1 cellular context compared by ENCODE assay signal in genomic region chr2:191262436-191262835, GRCh38.
TF ChIP-seq lines count a peak whose summit lies in the region.

No MANE protein-coding gene starts in this region.

TF ChIP-seq in IMR-90, 13 proteins besides CTCF, POLR2A, EP300 and RAD21 (continued from another document):
- no peak for TF ChIP-seq MXI1 (IDR thresholded peaks at IDR 0.05; ENCODE audit: borderline replicate concordance, low read depth, low read length)
- TF ChIP-seq BHLHE40 (IDR thresholded peaks at IDR 0.05; ENCODE audit: low read depth, low read length) = no peak
- TF ChIP-seq RCOR1 (IDR thresholded peaks at IDR 0.05; ENCODE audit: insufficient replicate concordance, low read length) = no peak
- no peak for TF ChIP-seq RFX5 (IDR thresholded peaks at IDR 0.05; ENCODE audit: low read depth, low read length)
- TF ChIP-seq MAZ (IDR thresholded peaks at IDR 0.05; ENCODE audit: borderline replicate concordance, low read depth, low read length) = no peak
- no peak for TF ChIP-seq SMC3 (IDR thresholded peaks at IDR 0.05; ENCODE audit: low read depth, low read length)
- no peak for TF ChIP-seq NFE2L2 (IDR thresholded peaks at IDR 0.05; ENCODE audit: low read depth, low read length)
- no peak for TF ChIP-seq CEBPB (IDR thresholded peaks at IDR 0.05; ENCODE audit: low read depth, low read length)
- TF ChIP-seq USF2 (IDR thresholded peaks at IDR 0.05; ENCODE audit: low read depth, low read length) = no peak
- no peak for TF ChIP-seq ELK1 (IDR thresholded peaks at IDR 0.05; ENCODE audit: borderline replicate concordance, low read depth, low read length)
- no peak for TF ChIP-seq FOS (IDR thresholded peaks at IDR 0.05; ENCODE audit: low read depth, low read length)
TF ChIP-seq in IMR-90: peak in this region for 0.
